ENCODE assay signal across 23 cellular contexts in the genomic region with DNA sequence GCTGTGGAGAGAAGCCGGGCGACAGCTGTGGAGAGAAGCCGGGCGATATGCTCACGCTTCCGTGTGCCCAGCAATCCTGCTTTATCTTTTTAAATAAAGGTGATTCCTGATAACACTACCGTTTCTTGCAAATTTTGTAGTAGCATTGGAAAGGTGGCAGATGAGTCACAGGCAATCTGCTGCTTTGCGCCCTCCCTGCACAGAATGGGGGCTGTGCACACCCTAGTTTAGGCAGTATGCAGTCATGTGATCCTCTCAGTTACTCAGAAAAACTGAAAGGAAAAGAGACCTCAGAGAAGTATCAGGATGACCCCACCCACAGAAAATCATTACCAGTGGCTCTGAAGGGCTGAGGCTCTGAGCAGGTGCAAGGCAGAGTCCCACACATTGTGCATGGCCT. TPM values are rescaled to one million over a fixed set of nuclear protein-coding genes. Genes with fewer than 3 reads are reported as not detected.
"Had no signal": no experiment of that assay in that cellular context is flagged by ENCODE, and none has a peak within 500 bp of the region (broad histone marks: within the 10 kb centered on the region; RNA-seq: fewer than 3 reads in every experiment).

No MANE protein-coding gene starts in this region.

- H3K27me3 ChIP-seq: MG63 had no signal

- H3K27ac ChIP-seq: RWPE1 had no signal

- ATAC-seq: Panc1, PC-3 had no signal

- H3K9ac ChIP-seq: SK-N-SH had no signal

- H3K4me2 ChIP-seq: SK-N-SH had no signal

- H3K36me3 ChIP-seq: MG63 had no signal

- DNase-seq: IMR-90, Karpas-422, KG1, MG63, NCI-H1092 treated with DMSO at 0.1 percent for 48 hours, NCI-H1436, NCI-H1694, NCI-H1930, NCI-H2081, NCI-H2107, NCI-H2227 treated with DMSO at 0.1 percent for 48 hours, NCI-H524, NCI-H526 treated with DMSO at 0.1 percent for 48 hours, NCI-H748 treated with DMSO at 0.1 percent for 48 hours, PC-3, SHP77, SK-N-SH, SW 1271 had no signal

- H3K4me3 ChIP-seq: MG63 had no signal

RNA-seq across cellular contexts. Expression of a gene that starts 56.1 kb away (rescaled TPM):
- total RNA-seq: HT-29, IMR-90, NCI-H460, PC-3, SK-MEL-5 had no signal
